1 cellular context compared by ENCODE assay signal in the genomic region with DNA sequence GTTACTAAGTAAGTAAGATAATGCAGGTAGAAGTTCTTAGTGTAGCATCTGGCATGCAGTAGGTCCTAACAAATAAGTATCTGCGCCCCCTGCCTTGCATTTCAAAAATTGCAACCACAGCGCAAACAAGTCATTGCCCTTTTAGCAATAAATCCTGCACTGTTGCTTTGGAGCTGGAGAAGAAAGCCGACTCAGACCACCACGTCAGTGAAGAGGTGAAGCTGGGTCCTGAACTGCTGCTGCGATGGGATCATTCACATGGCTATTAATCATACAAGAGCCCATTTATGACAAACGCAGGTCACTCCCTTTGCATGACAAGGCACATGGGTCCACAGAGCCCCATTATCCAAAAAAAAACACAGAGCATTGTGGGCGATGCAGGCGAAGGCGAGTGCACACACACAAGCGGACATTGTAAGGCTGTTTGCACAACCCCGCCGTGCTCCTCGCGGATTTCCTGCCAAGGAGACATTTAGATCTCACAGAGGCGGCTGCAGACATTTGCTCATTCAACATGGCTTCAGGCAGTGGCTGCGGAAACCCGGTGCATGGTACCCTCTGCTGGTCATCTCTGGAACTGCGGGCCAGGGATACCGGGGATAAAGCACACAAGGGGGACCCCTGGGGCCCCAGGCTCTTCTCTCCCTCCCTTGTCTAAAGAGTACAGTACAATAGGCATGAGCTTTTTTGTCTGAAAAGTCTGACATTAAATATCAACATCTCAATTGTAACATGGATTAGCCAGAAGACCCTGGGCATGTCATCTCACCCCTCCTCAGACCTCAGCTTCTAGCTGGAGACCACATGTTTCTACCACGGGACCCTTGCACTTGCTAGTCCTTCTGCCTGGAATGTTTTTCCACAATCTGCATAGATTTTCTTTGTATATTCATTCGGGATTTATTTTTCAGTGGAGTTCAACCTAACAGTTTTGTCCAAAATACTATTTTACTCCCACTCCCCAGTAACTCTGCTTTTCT.
TF ChIP-seq lines count a peak whose summit lies in the region.

No MANE protein-coding gene starts in this region.

TF ChIP-seq in K562, 482 proteins besides CTCF, POLR2A, EP300 and RAD21 (continued from another document):
- TF ChIP-seq, protein P1, sequence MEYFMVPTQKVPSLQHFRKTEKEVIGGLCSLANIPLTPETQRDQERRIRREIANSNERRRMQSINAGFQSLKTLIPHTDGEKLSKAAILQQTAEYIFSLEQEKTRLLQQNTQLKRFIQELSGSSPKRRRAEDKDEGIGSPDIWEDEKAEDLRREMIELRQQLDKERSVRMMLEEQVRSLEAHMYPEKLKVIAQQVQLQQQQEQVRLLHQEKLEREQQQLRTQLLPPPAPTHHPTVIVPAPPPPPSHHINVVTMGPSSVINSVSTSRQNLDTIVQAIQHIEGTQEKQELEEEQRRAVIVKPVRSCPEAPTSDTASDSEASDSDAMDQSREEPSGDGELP (CRISPR knock-in tag; IDR thresholded peaks at IDR 0.05; ENCODE audit: borderline replicate concordance): peak; percentile 6; the same call in 1 of the 2 replicates
- TF ChIP-seq, protein P2, sequence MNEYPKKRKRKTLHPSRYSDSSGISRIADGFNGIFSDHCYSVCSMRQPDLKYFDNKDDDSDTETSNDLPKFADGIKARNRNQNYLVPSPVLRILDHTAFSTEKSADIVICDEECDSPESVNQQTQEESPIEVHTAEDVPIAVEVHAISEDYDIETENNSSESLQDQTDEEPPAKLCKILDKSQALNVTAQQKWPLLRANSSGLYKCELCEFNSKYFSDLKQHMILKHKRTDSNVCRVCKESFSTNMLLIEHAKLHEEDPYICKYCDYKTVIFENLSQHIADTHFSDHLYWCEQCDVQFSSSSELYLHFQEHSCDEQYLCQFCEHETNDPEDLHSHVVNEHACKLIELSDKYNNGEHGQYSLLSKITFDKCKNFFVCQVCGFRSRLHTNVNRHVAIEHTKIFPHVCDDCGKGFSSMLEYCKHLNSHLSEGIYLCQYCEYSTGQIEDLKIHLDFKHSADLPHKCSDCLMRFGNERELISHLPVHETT (CRISPR knock-in tag; conservative IDR thresholded peaks at IDR 0.05 in 1 of 2, IDR thresholded peaks at IDR 0.05 in 1 of 2): 0 out of 4 replicates have a peak, but pooled peaks of 1 of the 2 experiments have one; percentile 56
- TF ChIP-seq LEF1 (IDR thresholded peaks at IDR 0.05) (no peak), CXXC5 (CRISPR knock-in tag; IDR thresholded peaks at IDR 0.05) (0 out of 2 replicates have a peak, but pooled peaks have one; percentile 19), RBM25 (IDR thresholded peaks at IDR 0.05; ENCODE audit: low read depth, low read length, severe bottlenecking) (peak; percentile 44), MAZ (CRISPR knock-in tag; conservative IDR thresholded peaks at IDR 0.05 in 1 of 2, IDR thresholded peaks at IDR 0.05 in 1 of 2) (peak in 1 of 2 experiments; percentile 63; a peak in 1 of 4 replicates), DIDO1 (tag; IDR thresholded peaks at IDR 0.05; ENCODE audit: low read depth) (no peak), MECOM (CRISPR knock-in tag; IDR thresholded peaks at IDR 0.05) (no peak), COPS2 (conservative IDR thresholded peaks at IDR 0.05) (no peak), YY1 (IDR thresholded peaks at IDR 0.05; ENCODE audit: borderline replicate concordance in 1 of 3, control insufficient read depth in 1 of 3, extremely low read depth in 1 of 3, insufficient read depth in 3 of 3, insufficient read length in 1 of 3, insufficient replicate concordance in 2 of 3, low read depth in 1 of 3, low read length in 2 of 3) (peak; percentile 30 to 92 (median 88))
- TF ChIP-seq, protein P3, sequence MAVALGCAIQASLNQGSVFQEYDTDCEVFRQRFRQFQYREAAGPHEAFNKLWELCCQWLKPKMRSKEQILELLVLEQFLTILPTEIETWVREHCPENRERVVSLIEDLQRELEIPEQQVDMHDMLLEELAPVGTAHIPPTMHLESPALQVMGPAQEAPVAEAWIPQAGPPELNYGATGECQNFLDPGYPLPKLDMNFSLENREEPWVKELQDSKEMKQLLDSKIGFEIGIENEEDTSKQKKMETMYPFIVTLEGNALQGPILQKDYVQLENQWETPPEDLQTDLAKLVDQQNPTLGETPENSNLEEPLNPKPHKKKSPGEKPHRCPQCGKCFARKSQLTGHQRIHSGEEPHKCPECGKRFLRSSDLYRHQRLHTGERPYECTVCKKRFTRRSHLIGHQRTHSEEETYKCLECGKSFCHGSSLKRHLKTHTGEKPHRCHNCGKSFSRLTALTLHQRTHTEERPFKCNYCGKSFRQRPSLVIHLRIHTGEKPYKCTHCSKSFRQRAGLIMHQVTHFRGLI (CRISPR knock-in tag; IDR thresholded peaks at IDR 0.05): no peak
- TF ChIP-seq, protein P4, sequence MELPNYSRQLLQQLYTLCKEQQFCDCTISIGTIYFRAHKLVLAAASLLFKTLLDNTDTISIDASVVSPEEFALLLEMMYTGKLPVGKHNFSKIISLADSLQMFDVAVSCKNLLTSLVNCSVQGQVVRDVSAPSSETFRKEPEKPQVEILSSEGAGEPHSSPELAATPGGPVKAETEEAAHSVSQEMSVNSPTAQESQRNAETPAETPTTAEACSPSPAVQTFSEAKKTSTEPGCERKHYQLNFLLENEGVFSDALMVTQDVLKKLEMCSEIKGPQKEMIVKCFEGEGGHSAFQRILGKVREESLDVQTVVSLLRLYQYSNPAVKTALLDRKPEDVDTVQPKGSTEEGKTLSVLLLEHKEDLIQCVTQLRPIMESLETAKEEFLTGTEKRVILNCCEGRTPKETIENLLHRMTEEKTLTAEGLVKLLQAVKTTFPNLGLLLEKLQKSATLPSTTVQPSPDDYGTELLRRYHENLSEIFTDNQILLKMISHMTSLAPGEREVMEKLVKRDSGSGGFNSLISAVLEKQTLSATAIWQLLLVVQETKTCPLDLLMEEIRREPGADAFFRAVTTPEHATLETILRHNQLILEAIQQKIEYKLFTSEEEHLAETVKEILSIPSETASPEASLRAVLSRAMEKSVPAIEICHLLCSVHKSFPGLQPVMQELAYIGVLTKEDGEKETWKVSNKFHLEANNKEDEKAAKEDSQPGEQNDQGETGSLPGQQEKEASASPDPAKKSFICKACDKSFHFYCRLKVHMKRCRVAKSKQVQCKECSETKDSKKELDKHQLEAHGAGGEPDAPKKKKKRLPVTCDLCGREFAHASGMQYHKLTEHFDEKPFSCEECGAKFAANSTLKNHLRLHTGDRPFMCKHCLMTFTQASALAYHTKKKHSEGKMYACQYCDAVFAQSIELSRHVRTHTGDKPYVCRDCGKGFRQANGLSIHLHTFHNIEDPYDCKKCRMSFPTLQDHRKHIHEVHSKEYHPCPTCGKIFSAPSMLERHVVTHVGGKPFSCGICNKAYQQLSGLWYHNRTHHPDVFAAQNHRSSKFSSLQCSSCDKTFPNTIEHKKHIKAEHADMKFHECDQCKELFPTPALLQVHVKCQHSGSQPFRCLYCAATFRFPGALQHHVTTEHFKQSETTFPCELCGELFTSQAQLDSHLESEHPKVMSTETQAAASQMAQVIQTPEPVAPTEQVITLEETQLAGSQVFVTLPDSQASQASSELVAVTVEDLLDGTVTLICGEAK (IDR thresholded peaks at IDR 0.05): no peak
- TF ChIP-seq, protein P4 (CRISPR knock-in tag; IDR thresholded peaks at IDR 0.05): no peak
- TF ChIP-seq, protein P5, sequence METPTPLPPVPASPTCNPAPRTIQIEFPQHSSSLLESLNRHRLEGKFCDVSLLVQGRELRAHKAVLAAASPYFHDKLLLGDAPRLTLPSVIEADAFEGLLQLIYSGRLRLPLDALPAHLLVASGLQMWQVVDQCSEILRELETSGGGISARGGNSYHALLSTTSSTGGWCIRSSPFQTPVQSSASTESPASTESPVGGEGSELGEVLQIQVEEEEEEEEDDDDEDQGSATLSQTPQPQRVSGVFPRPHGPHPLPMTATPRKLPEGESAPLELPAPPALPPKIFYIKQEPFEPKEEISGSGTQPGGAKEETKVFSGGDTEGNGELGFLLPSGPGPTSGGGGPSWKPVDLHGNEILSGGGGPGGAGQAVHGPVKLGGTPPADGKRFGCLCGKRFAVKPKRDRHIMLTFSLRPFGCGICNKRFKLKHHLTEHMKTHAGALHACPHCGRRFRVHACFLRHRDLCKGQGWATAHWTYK (CRISPR knock-in tag; IDR thresholded peaks at IDR 0.05): 0 out of 2 replicates have a peak, but pooled peaks have one; percentile 60
